ENCODE assay signal across 10 cellular contexts in the genomic region with DNA sequence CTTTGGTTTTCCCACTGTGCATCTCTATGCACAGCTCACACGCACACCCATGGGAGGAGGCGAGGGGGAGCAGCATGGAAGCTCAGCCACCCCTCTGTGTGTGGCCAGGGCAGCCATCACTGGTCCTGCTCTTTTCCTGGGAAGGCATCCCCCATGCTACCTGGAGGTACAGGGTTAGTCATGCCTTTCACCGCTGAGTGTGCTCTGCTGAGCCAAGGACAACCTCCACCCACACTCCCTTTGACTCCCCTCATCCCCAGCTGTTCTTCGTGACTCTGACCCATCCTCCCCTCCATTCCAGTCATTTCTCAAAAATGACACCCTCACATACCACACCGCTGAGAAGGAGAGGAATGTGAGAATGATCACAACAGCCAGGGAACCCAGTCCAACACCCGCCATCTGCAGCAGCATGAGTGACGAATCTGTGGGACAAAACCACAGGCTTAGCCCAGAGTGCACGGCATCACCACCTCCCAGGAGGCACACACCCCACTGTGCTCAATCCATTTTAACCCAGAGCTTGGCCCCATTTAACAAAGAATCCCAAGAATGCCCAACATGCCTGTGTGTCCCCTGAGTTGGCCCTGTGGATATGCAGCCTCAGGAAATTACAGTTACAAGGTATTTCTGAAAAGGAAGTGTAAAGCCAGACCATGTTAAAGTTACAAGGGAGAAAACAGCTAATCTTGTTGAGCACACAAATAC.
DNase-seq lines count a peak whose midpoint lies in the region; ATAC-seq, FAIRE-seq and TF ChIP-seq lines count a peak whose summit lies in the region.
"Had no signal": no experiment of that assay in that cellular context is flagged by ENCODE, and none has a peak within 500 bp of the region (broad histone marks: within the 10 kb centered on the region; RNA-seq: fewer than 3 reads in every experiment).

No MANE protein-coding gene starts in this region.

- DNase-seq in A549 (ENCODE audit: low read depth in 1 of 2, low spot score in 1 of 2) (peak; percentile 77 to 91), HS-27A (ENCODE audit: low read depth) (peak; percentile 99), cerebellar cortex (ENCODE audit: low spot score) (peak; percentile 95), kidney tubule cell (ENCODE audit: low spot score) (peak; percentile 100), T-helper 2 cell (no peak), midbrain (lab: John Stamatoyannopoulos, UW) (no peak), glutamatergic neuron (no peak), DMS53 (lab: John Stamatoyannopoulos, UW) (no peak)
- DNase-seq: DND-41, NCI-H526 had no signal

- FAIRE-seq in A549 (lab: Jason Lieb, UNC), result peak; percentile 36

- H3K9me3 ChIP-seq in A549, result no peaks in the 10 kb centered on the region

- TF ChIP-seq CTCF in A549 (IDR thresholded peaks at IDR 0.05) (no peak), glutamatergic neuron (IDR thresholded peaks at IDR 0.05; ENCODE audit: partially characterized antibody, unreplicated experiment) (no peak)

- peaks cover 5% of the 10 kb centered on the region for H3K9me3 Mint-ChIP-seq in glutamatergic neuron (ENCODE audit: unreplicated experiment)

- no peak overlapping the region for H3K4me3 ChIP-seq in A549

- no peaks in the 10 kb centered on the region for H3K36me3 Mint-ChIP-seq in glutamatergic neuron (ENCODE audit: unreplicated experiment)

- peak; percentile 84 to 98; a peak in 4 of 5 replicates for TF ChIP-seq EP300 in A549 (IDR thresholded peaks at IDR 0.05)

- CTCF ChIA-PET in A549 (lab: Yijun Ruan, JAX), result interaction anchor here (0.7 to 1.4 kb wide), 7 partner anchors 19 to 298 kb away, joined by 3 to 7 read pairs (median 3); no protein-coding TSS in a partner anchor

- peak overlapping the region; percentile 80 to 87 for H3K27ac ChIP-seq in A549

- H3K4me2 ChIP-seq in A549, result peak overlapping the region; percentile 61

- no peaks in the 10 kb centered on the region for H3K4me1 Mint-ChIP-seq in glutamatergic neuron (ENCODE audit: low read depth, unreplicated experiment)

- 19% methylated on average over 8 of the region's 8 CpGs for WGBS in A549 (ENCODE audit: missing lambda C conversion rate)

- no peak overlapping the region for H3K27ac Mint-ChIP-seq in glutamatergic neuron (ENCODE audit: unreplicated experiment)

- TF ChIP-seq RAD21 in A549 (conservative IDR thresholded peaks at IDR 0.05 in 1 of 2, IDR thresholded peaks at IDR 0.05 in 1 of 2), result peak; percentile 47 to 64; a peak in 3 of 5 replicates

- no peak for TF ChIP-seq POLR2A in A549 (IDR thresholded peaks at IDR 0.05; ENCODE audit: low read length)

- POLR2A ChIA-PET in A549 (lab: Yijun Ruan, JAX), result interaction anchor here (0.5 to 1.3 kb wide), 5 partner anchors 12 to 145 kb away, joined by 3 to 4 read pairs (median 3); partner anchors contain the start of gene UGCG

- peaks cover 64% of the 10 kb centered on the region for H3K4me1 ChIP-seq in A549

- H3K27me3 Mint-ChIP-seq in glutamatergic neuron (ENCODE audit: unreplicated experiment), result no peaks in the 10 kb centered on the region

- no peak overlapping the region for H3K4me3 Mint-ChIP-seq in glutamatergic neuron (ENCODE audit: unreplicated experiment)

- ATAC-seq in A549, result peak; percentile 96 to 98

TF ChIP-seq in A549, 52 proteins besides CTCF, POLR2A, EP300 and RAD21 (continues in another document):
- TF ChIP-seq CHD2 (IDR thresholded peaks at IDR 0.05; ENCODE audit: low read length, partially characterized antibody), result no peak
- TF ChIP-seq PHF8 (IDR thresholded peaks at IDR 0.05; ENCODE audit: borderline replicate concordance, low read depth), result no peak
- no peak for TF ChIP-seq CHD4 (IDR thresholded peaks at IDR 0.05; ENCODE audit: borderline replicate concordance)
- no peak for TF ChIP-seq MAZ (IDR thresholded peaks at IDR 0.05; ENCODE audit: borderline replicate concordance, low read depth, low read length)
- TF ChIP-seq ESRRA (IDR thresholded peaks at IDR 0.05; ENCODE audit: borderline replicate concordance, low read length), result no peak
- TF ChIP-seq E2F6 (IDR thresholded peaks at IDR 0.05; ENCODE audit: borderline replicate concordance, low read depth), result no peak; the same call in 1 of the 2 replicates
- TF ChIP-seq TFCP2L1 (CRISPR knock-in tag; IDR thresholded peaks at IDR 0.05), result no peak
- no peak for TF ChIP-seq NFE2L2 (conservative IDR thresholded peaks at IDR 0.05; ENCODE audit: low read length)
- peak; percentile 9; the same call in 2 of the 3 replicates for TF ChIP-seq SMC3 (IDR thresholded peaks at IDR 0.05)
- no peak for TF ChIP-seq RFX5 (IDR thresholded peaks at IDR 0.05)
- TF ChIP-seq HMGXB4 (CRISPR knock-in tag; IDR thresholded peaks at IDR 0.05; ENCODE audit: borderline replicate concordance), result no peak
- TF ChIP-seq RNF2 (IDR thresholded peaks at IDR 0.05; ENCODE audit: borderline replicate concordance, low read depth), result no peak
- TF ChIP-seq EHMT2 (IDR thresholded peaks at IDR 0.05; ENCODE audit: low read depth), result no peak
- TF ChIP-seq FOXS1 (CRISPR knock-in tag; IDR thresholded peaks at IDR 0.05), result 0 out of 2 replicates have a peak, but pooled peaks have one; percentile 21
- no peak for TF ChIP-seq KDM5A (IDR thresholded peaks at IDR 0.05)
- peak; percentile 92; the same call in 1 of the 2 replicates for TF ChIP-seq HOXB13 (CRISPR knock-in tag; IDR thresholded peaks at IDR 0.05; ENCODE audit: low read depth)
- no peak for TF ChIP-seq HDAC2 (IDR thresholded peaks at IDR 0.05)
- no peak for TF ChIP-seq POLR2AphosphoS2 (conservative IDR thresholded peaks at IDR 0.05; ENCODE audit: low read length)
- no peak for TF ChIP-seq RARB (CRISPR knock-in tag; IDR thresholded peaks at IDR 0.05)
- TF ChIP-seq KDM1A (IDR thresholded peaks at IDR 0.05; ENCODE audit: low read depth), result no peak
- TF ChIP-seq CBX8 (IDR thresholded peaks at IDR 0.05), result no peak
- TF ChIP-seq GATA3 (IDR thresholded peaks at IDR 0.05; ENCODE audit: borderline replicate concordance), result peak; percentile 99
- no peak for TF ChIP-seq SREBF2 (IDR thresholded peaks at IDR 0.05)
- TF ChIP-seq HOXB5 (CRISPR knock-in tag; IDR thresholded peaks at IDR 0.05), result no peak
- peak; percentile 80 to 96; a peak in 4 of 5 replicates for TF ChIP-seq JUN (IDR thresholded peaks at IDR 0.05)
- TF ChIP-seq BHLHE40 (IDR thresholded peaks at IDR 0.05; ENCODE audit: low read depth, low read length), result no peak
- TF ChIP-seq HOXA7 (CRISPR knock-in tag; IDR thresholded peaks at IDR 0.05), result no peak
- TF ChIP-seq, protein P1, sequence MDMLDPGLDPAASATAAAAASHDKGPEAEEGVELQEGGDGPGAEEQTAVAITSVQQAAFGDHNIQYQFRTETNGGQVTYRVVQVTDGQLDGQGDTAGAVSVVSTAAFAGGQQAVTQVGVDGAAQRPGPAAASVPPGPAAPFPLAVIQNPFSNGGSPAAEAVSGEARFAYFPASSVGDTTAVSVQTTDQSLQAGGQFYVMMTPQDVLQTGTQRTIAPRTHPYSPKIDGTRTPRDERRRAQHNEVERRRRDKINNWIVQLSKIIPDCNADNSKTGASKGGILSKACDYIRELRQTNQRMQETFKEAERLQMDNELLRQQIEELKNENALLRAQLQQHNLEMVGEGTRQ (IDR thresholded peaks at IDR 0.05), result no peak
- TF ChIP-seq, protein P2, sequence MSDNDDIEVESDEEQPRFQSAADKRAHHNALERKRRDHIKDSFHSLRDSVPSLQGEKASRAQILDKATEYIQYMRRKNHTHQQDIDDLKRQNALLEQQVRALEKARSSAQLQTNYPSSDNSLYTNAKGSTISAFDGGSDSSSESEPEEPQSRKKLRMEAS (IDR thresholded peaks at IDR 0.05), result peak; percentile 92
- no peak for TF ChIP-seq ZSCAN20 (CRISPR knock-in tag; IDR thresholded peaks at IDR 0.05)
- no peak; the same call in none of the 2 replicates for TF ChIP-seq ZNF302 (CRISPR knock-in tag; IDR thresholded peaks at IDR 0.05)

Comparison
In these comparisons a context has a peak if more than half of its experiments do, and no peak if none do; other contexts are left out.
1. DNase-seq: peak in A549 (2 of 2), HS-27A (single experiment), cerebellar cortex (single experiment) and kidney tubule cell (single experiment); none in T-helper 2 cell (0 of 5), midbrain (single experiment), glutamatergic neuron (single experiment) and DMS53 (single experiment).